ENCODE assay signal across 8 cellular contexts in the genomic region with DNA sequence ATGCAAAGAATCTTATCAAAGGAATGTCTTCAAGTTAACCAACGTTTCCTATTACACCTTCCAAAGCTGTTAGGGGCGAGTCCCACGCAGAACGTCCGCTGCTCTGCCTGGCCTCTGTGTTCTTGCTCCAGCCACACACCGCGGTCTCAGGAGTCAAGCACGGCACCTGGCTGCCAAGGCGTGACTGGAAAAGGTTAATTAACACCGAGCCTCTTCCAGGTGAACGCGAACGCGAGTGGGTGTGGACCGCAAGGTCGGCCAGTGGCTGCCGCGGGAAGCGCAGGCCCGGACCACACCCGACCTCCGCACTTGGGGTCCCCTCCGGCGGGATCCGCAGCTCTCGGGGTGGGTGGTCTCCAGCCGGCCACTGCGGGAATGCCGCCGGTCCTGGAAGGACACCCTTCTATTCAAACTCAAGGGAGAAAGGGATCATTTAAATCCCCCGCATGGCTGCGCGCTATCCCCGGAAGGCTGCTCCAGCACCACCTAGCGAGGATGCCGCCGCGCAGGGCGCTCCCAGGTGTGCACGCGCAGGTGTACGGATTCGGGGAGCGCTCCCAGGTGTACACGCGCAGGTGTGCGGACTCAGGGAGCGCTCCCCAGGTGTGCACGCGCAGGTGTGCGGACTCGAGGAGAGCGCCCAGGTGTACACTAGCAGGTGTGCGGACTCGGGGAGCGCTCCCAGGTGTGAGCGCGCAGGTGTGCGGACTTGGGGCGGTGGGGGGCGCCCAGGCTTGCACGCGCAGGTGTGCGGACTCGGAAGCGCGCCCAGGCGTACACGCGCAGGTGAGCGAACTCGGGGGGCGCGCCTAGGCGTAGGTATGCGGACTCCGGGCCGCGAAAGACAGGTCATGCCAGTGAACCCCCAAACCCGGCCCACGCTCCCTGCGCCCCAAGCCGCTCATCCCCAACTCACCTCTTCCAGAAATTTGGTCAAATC. TPM values are rescaled to one million over a fixed set of nuclear protein-coding genes. Genes with fewer than 3 reads are reported as not detected.
DNase-seq lines count a peak whose midpoint lies in the region; ATAC-seq and TF ChIP-seq lines count a peak whose summit lies in the region.

No MANE protein-coding gene starts in this region.

- H3K36me3 ChIP-seq in BE2C (no peaks in the 10 kb centered on the region), GM23248 (ENCODE audit: low read depth) (no peaks in the 10 kb centered on the region), SK-N-MC (ENCODE audit: insufficient read depth, low read length) (no peaks in the 10 kb centered on the region)

- peak in 1 of 2 donors; percentile 0 for ATAC-seq in naive thymus-derived CD8-positive, alpha-beta T cell
- ATAC-seq in GM21723 (IDR thresholded peaks at IDR 0.05; ENCODE audit: unreplicated experiment) = no peak
- no peak for ATAC-seq in GM18519 (IDR thresholded peaks at IDR 0.05; ENCODE audit: low FRiP score, unreplicated experiment)

- H3K4me1 Mint-ChIP-seq in endothelial cell (ENCODE audit: unreplicated experiment) = peaks cover 28% of the 10 kb centered on the region
- H3K4me1 Mint-ChIP-seq in naive thymus-derived CD8-positive, alpha-beta T cell = peaks cover 10 to 48% (median 32%) of the 10 kb centered on the region in 4 donors

- H3K79me2 ChIP-seq in GM23248 (ENCODE audit: insufficient read depth) = no peaks in the 10 kb centered on the region

- H3K4me3 Mint-ChIP-seq in endothelial cell (ENCODE audit: unreplicated experiment) = peak overlapping the region; percentile 96
- peak overlapping the region in 5 of 10 donors; percentile 94 to 99 (median 99) for H3K4me3 Mint-ChIP-seq in naive thymus-derived CD8-positive, alpha-beta T cell

- WGBS in GM23248 (ENCODE audit: low coverage in 1 of 2, low lambda C conversion rate in 2 of 2, missing lambda C conversion rate in 2 of 2), 2 experiments = 14 to 21% methylated on average over 55 to 83 of the region's 83 CpGs

- DNase-seq in BE2C (no peak), GM23248 (no peak), SK-N-MC (ENCODE audit: low read depth, low spot score) (no peak), endothelial cell (ENCODE audit: low spot score) (no peak), GM20000 (ENCODE audit: low spot score) (no peak)
- DNase-seq in naive thymus-derived CD8-positive, alpha-beta T cell = peak in 7 of 10 donors; percentile 8 to 28 (median 19)

- H3K9me3 Mint-ChIP-seq in endothelial cell (ENCODE audit: unreplicated experiment) = no peaks in the 10 kb centered on the region
- peaks cover 0 to 3% (median 0%) of the 10 kb centered on the region in 9 donors for H3K9me3 Mint-ChIP-seq in naive thymus-derived CD8-positive, alpha-beta T cell

- H3K9me3 ChIP-seq in BE2C (no peaks in the 10 kb centered on the region), GM23248 (ENCODE audit: low read depth) (no peaks in the 10 kb centered on the region), SK-N-MC (ENCODE audit: low read depth, low read length) (no peaks in the 10 kb centered on the region)

- H3K9ac ChIP-seq in GM23248 (peak overlapping the region; percentile 55), SK-N-MC (ENCODE audit: insufficient read length) (peak overlapping the region; percentile 49)

- no peaks in the 10 kb centered on the region for H4K20me1 ChIP-seq in GM23248 (ENCODE audit: insufficient read depth)

- no peaks in the 10 kb centered on the region for H3K36me3 Mint-ChIP-seq in endothelial cell (ENCODE audit: low read depth, unreplicated experiment)
- H3K36me3 Mint-ChIP-seq in naive thymus-derived CD8-positive, alpha-beta T cell = peaks cover 0 to 4% (median 2%) of the 10 kb centered on the region in 3 donors

- peak overlapping the region; percentile 81 for H3K4me2 ChIP-seq in GM23248 (ENCODE audit: unreplicated experiment)

- H3K27me3 Mint-ChIP-seq in endothelial cell (ENCODE audit: unreplicated experiment) = peaks cover 5% of the 10 kb centered on the region
- no peaks in the 10 kb centered on the region for H3K27me3 Mint-ChIP-seq in naive thymus-derived CD8-positive, alpha-beta T cell

- H3K27ac ChIP-seq in GM23248 = no peak overlapping the region
- no peak overlapping the region for H3K27ac ChIP-seq in SK-N-MC

- H3K27me3 ChIP-seq in BE2C (no peaks in the 10 kb centered on the region), GM23248 (replicated peaks; ENCODE audit: insufficient read depth) (no peaks in the 10 kb centered on the region)

- H3F3A ChIP-seq in GM23248 (ENCODE audit: insufficient read depth) = peaks cover 34% of the 10 kb centered on the region; the same call in 1 of the 2 replicates

- in situ Hi-C loops in GM23248 (cut with MboI) = no loop called here

- POLR2A ChIA-PET in naive thymus-derived CD8-positive, alpha-beta T cell (lab: Charles Lee) = interaction anchor here (0.6 to 1.0 kb wide), 4 partner anchors 9 to 337 kb away, joined by 3 read pairs; a partner anchor contains a TSS

- peak overlapping the region; percentile 92 for H2AFZ ChIP-seq in GM23248

- H3K27ac Mint-ChIP-seq in endothelial cell (ENCODE audit: unreplicated experiment) = no peak overlapping the region
- peak overlapping the region; percentile 79 to 97 (median 96) for H3K27ac Mint-ChIP-seq in naive thymus-derived CD8-positive, alpha-beta T cell

- H3K9me2 ChIP-seq in GM23248 (ENCODE audit: insufficient read depth) = no peaks in the 10 kb centered on the region

- H3K4me3 ChIP-seq in BE2C (ENCODE audit: low read depth, low read length) = peak overlapping the region; percentile 73
- peak overlapping the region; percentile 81 for H3K4me3 ChIP-seq in GM23248
- H3K4me3 ChIP-seq in SK-N-MC = peak overlapping the region; percentile 85

- TF ChIP-seq CTCF in BE2C (IDR thresholded peaks at IDR 0.05; ENCODE audit: low read depth, low read length) = no peak
- no peak for TF ChIP-seq CTCF in endothelial cell (IDR thresholded peaks at IDR 0.05; ENCODE audit: unreplicated experiment)
- TF ChIP-seq CTCF in GM20000 (IDR thresholded peaks at IDR 0.05; ENCODE audit: extremely low read depth, missing control alignments) = no peak

- H3K4me1 ChIP-seq in BE2C = no peaks in the 10 kb centered on the region
- H3K4me1 ChIP-seq in GM23248 (ENCODE audit: insufficient read depth) = peaks cover 23% of the 10 kb centered on the region

RNA-seq across cellular contexts. Expression of a gene that starts 0.7 kb away (rescaled TPM):
- 163 TPM for polyA plus RNA-seq in BE2C (2012; ENCODE audit: insufficient read depth, insufficient read length, low read depth)
- 21.5 and 55.0 TPM in 2 replicates for total RNA-seq in GM23248 (2014; rRNA removed; shearing (Covaris generic))
- 114 and 117 TPM in 2 replicates for polyA plus RNA-seq in GM23248 (2016; fragmentation: Nextera tagmentation; extraction: Ambion mirVana)
- total RNA-seq in endothelial cell (ENCODE audit: unreplicated experiment) = 119 TPM
- 10 to 100 TPM; 42.3 to 43.1 TPM for total RNA-seq in naive thymus-derived CD8-positive, alpha-beta T cell
- polyA plus RNA-seq in naive thymus-derived CD8-positive, alpha-beta T cell = 100 to 1,000 TPM in 1 of 3 donors, 10 to 100 TPM in 2; 80.3 to 101 (median 96.8) TPM

RNA-seq across cellular contexts. Expression of a gene that starts 24.5 kb away (rescaled TPM):
- 0.17 TPM for polyA plus RNA-seq in BE2C (2012; ENCODE audit: insufficient read depth, insufficient read length, low read depth)
- not detected in 2 replicates for total RNA-seq in GM23248 (2014; rRNA removed; shearing (Covaris generic))
- not detected in 2 replicates for polyA plus RNA-seq in GM23248 (2016; fragmentation: Nextera tagmentation; extraction: Ambion mirVana)
- not detected for total RNA-seq in endothelial cell (ENCODE audit: unreplicated experiment)
- total RNA-seq in naive thymus-derived CD8-positive, alpha-beta T cell = not detected
- polyA plus RNA-seq in naive thymus-derived CD8-positive, alpha-beta T cell = not detected

Comparison
In these comparisons a context has a peak if more than half of its experiments do, and no peak if none do; other contexts are left out.
1. DNase-seq: peak in naive thymus-derived CD8-positive, alpha-beta T cell (7 of 10); none in BE2C (single experiment), GM23248 (single experiment), SK-N-MC (single experiment), endothelial cell (single experiment) and GM20000 (single experiment).
2. Peak in every context shown above with its lines, with median percentiles within 50 percentile points of each other: H3K4me3 ChIP-seq.